Comparison of ENCODE assay signal across 8 cellular contexts in the genomic region with DNA sequence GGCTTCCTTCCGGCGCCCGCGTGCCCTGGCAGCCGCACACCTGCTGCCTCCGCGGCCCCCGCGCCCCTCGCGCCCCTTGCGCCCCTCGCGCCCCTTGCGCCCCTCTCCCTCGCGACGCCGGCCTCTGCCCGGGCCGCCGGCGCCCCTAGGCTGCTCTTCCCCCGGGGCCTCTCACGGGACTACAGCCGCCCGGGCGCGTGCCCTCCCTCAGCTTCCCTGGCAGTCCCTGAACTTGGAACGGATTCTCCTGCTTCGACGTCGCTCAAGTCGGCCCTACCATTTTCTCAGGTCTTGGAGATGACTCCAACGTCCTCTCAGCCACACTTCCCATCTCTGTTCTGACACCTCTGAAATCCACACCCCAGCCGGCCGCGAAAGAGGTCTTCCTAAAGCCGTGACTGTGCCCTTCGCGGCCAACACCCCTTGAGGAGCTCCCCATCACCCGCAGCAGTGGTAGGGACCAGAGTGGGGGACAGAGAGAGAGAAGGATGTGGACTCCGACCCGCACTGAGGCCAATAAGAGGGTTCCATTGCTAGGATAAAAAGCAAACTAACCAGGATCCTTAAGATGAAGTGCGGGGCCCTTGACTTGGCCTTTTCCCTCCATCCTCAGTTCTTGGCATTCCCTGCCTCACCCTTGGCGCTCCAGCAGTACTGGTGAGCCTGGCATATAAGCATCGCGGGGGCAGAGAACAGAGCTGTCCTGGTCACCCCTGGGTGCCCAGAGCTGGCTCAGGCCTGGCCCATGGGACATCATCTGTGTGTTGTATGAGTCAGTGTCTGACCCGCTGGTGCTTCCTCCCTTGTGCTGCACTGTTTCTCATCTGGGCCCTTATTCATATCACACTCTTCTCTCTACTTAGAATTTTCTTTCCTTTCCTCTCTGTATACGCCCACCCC. TPM values are rescaled to one million over a fixed set of nuclear protein-coding genes. Genes with fewer than 3 reads are reported as not detected.
A peak's percentile ranks its signal among the peaks of the same experiment; 100 is the strongest.
DNase-seq lines count a peak whose midpoint lies in the region; ATAC-seq and TF ChIP-seq lines count a peak whose summit lies in the region.

No MANE protein-coding gene starts in this region.

- H3K9me3 Mint-ChIP-seq in H9 = no peaks in the 10 kb centered on the region; a peak in 1 of 5 replicates
- H3K9me3 Mint-ChIP-seq in activated T-cell treated with anti-CD3 and anti-CD28 coated beads, Interleukin-2, amount 50 U/mL, for 72 hours = no peaks in the 10 kb centered on the region

- H3K4ac ChIP-seq in H9 (ENCODE audit: low read depth, low read length) = no peak overlapping the region

- H3K36me3 ChIP-seq in stomach smooth muscle (ENCODE audit: control insufficient read depth in 2 of 2, insufficient read depth in 2 of 2, low read length in 2 of 2) = no peaks in the 10 kb centered on the region

- peaks cover 11% of the 10 kb centered on the region for H3K23me2 ChIP-seq in H9 (ENCODE audit: insufficient read length, low read depth, low read length, poor library complexity, severe bottlenecking)

- no peak overlapping the region for H2BK12ac ChIP-seq in H9 (ENCODE audit: insufficient read length, low read depth, low read length)

- H2BK120ac ChIP-seq in H9 (ENCODE audit: low read depth, low read length, poor library complexity, severe bottlenecking) = no peak overlapping the region

- no peaks in the 10 kb centered on the region for H4K20me1 ChIP-seq in H9 (ENCODE audit: control insufficient read depth, insufficient read depth, insufficient read length)

- no peak overlapping the region for H2AFZ ChIP-seq in H9 (ENCODE audit: low read length)

- no peak overlapping the region for H3K27ac ChIP-seq in H9 (ENCODE audit: insufficient read length, low read depth, low read length)
- H3K27ac ChIP-seq in stomach smooth muscle (ENCODE audit: low read length) = no peak overlapping the region

- peak overlapping the region; percentile 31 for H3K4me2 ChIP-seq in H9 (ENCODE audit: insufficient read depth, insufficient read length, low read length)

- H2AK5ac ChIP-seq in H9 (ENCODE audit: insufficient read length, low read length) = no peak overlapping the region

- peak overlapping the region; percentile 65 to 78 for H3K4me3 ChIP-seq in stomach smooth muscle (ENCODE audit: low read length in 2 of 2)

- peak overlapping the region in 1 of 3 experiments; percentile 63; a peak in 1 of 7 replicates for H3K27ac Mint-ChIP-seq in H9
- peak overlapping the region; percentile 66 for H3K27ac Mint-ChIP-seq in activated T-cell treated with anti-CD3 and anti-CD28 coated beads, Interleukin-2, amount 50 U/mL, for 72 hours

- H3K4me1 ChIP-seq in H9 (ENCODE audit: insufficient read depth, low read length) (no peaks in the 10 kb centered on the region), stomach smooth muscle (ENCODE audit: control insufficient read depth, insufficient read depth, low read length) (peaks cover 19% of the 10 kb centered on the region)

- peaks cover 0 to 2% (median 0%) of the 10 kb centered on the region in 3 experiments; a peak in 2 of 7 replicates for H3K36me3 Mint-ChIP-seq in H9 (ENCODE audit: insufficient read depth in 1 of 3, low read depth in 3 of 3)
- no peaks in the 10 kb centered on the region for H3K36me3 Mint-ChIP-seq in activated T-cell treated with anti-CD3 and anti-CD28 coated beads, Interleukin-2, amount 50 U/mL, for 72 hours (ENCODE audit: insufficient read depth in 2 of 2)

- peak overlapping the region; percentile 69 to 86 for H3K4me3 Mint-ChIP-seq in H9
- H3K4me3 Mint-ChIP-seq in activated T-cell treated with anti-CD3 and anti-CD28 coated beads, Interleukin-2, amount 50 U/mL, for 72 hours = peak overlapping the region; percentile 79 to 89

- no peak overlapping the region for H3K14ac ChIP-seq in H9 (ENCODE audit: insufficient read depth, low read length)

- WGBS in H9 (ENCODE audit: extremely low coverage, insufficient read length, low lambda C conversion rate) = no CpG with 5 or more reads among the region's 50 CpGs

- peaks cover 37% of the 10 kb centered on the region for H3K27me3 Mint-ChIP-seq in H9 (ENCODE audit: low read depth)
- H3K27me3 Mint-ChIP-seq in activated T-cell treated with anti-CD3 and anti-CD28 coated beads, Interleukin-2, amount 50 U/mL, for 72 hours (ENCODE audit: low read depth) = peaks cover 22% of the 10 kb centered on the region

- H3K9ac ChIP-seq in H9 (ENCODE audit: extremely low read depth, insufficient read length, low read length) (no peak overlapping the region), stomach smooth muscle (ENCODE audit: low read length in 2 of 2) (peak overlapping the region in 1 of 2 donors; percentile 42)

- H3K4me1 Mint-ChIP-seq in H9 = peaks cover 14 to 17% of the 10 kb centered on the region in 2 experiments
- H3K4me1 Mint-ChIP-seq in activated T-cell treated with anti-CD3 and anti-CD28 coated beads, Interleukin-2, amount 50 U/mL, for 72 hours (ENCODE audit: low read depth) = peaks cover 39% of the 10 kb centered on the region

- no peak overlapping the region for H4K91ac ChIP-seq in H9 (ENCODE audit: insufficient read length, low read depth, low read length)

- no peak overlapping the region for H4K8ac ChIP-seq in H9 (replicated peaks; ENCODE audit: insufficient read length, low read depth, low read length)

- DNase-seq in Ammon's horn (ENCODE audit: low spot score) (peak; percentile 23), H9 (no peak), islet precursor cell (peak; percentile 49), NCI-H1105 (lab: John Stamatoyannopoulos, UW) (no peak)
- peak in 1 of 2 donors; percentile 15 for DNase-seq in activated T-cell treated with anti-CD3 and anti-CD28 coated beads, Interleukin-2, amount 50 U/mL, for 72 hours

- no peak for TF ChIP-seq CTCF in H9 (conservative IDR thresholded peaks at IDR 0.05)

- no peaks in the 10 kb centered on the region for H3K9me3 ChIP-seq in H9 (ENCODE audit: control insufficient read depth, low read depth, low read length)
- no peaks in the 10 kb centered on the region for H3K9me3 ChIP-seq in stomach smooth muscle (ENCODE audit: control insufficient read depth in 2 of 2, low read length in 2 of 2)

- no peak overlapping the region for H4K5ac ChIP-seq in H9 (ENCODE audit: insufficient read length, low read depth, low read length)

- ATAC-seq in activated T-cell treated with anti-CD3 and anti-CD28 coated beads, Interleukin-2, amount 50 U/mL, for 72 hours (replicated peaks in 1 of 2) = no peak
- ATAC-seq in GM21423 (IDR thresholded peaks at IDR 0.05; ENCODE audit: unreplicated experiment) (no peak), GM19463 (IDR thresholded peaks at IDR 0.05; ENCODE audit: unreplicated experiment) (no peak)

- no peak overlapping the region for H3K18ac ChIP-seq in H9 (ENCODE audit: insufficient read length, low read depth, low read length)

- H3T11ph ChIP-seq in H9 (ENCODE audit: low read length) = no peak overlapping the region

- H2BK15ac ChIP-seq in H9 (ENCODE audit: low read depth, low read length) = no peak overlapping the region

- no peaks in the 10 kb centered on the region; the same call in 1 of the 2 replicates for H3K27me3 ChIP-seq in H9 (ENCODE audit: insufficient read depth, low read length)
- H3K27me3 ChIP-seq in stomach smooth muscle (ENCODE audit: control insufficient read depth in 1 of 2, insufficient read depth in 2 of 2, low read length in 2 of 2) = no peaks in the 10 kb centered on the region

- no peak overlapping the region for H3K56ac ChIP-seq in H9 (ENCODE audit: insufficient read length, low read depth, low read length)

- no peak overlapping the region for H2BK5ac ChIP-seq in H9 (ENCODE audit: insufficient read length, low read length)

- no peaks in the 10 kb centered on the region for H3K79me2 ChIP-seq in H9 (ENCODE audit: insufficient read depth, low read length)

- H3K79me1 ChIP-seq in H9 (ENCODE audit: insufficient read depth, low read depth, low read length, poor library complexity, severe bottlenecking) = no peaks in the 10 kb centered on the region

- no peak overlapping the region for H2BK20ac ChIP-seq in H9 (ENCODE audit: low read depth, low read length, poor library complexity, severe bottlenecking)

- no peak overlapping the region for H3K23ac ChIP-seq in H9 (ENCODE audit: insufficient read length, low read depth, low read length)

RNA-seq across cellular contexts. Expression of gene GARNL3, which starts 38.6 kb away (rescaled TPM):
- total RNA-seq in H9 (2021) = 8.7 and 8.8 TPM in 2 replicates
- total RNA-seq in activated T-cell treated with anti-CD3 and anti-CD28 coated beads, Interleukin-2, amount 50 U/mL, for 72 hours = 1 to 10 TPM; 2.2 to 4.7 TPM

Comparison
In these comparisons a context has a peak if more than half of its experiments do, and no peak if none do; other contexts are left out.
1. DNase-seq: peak in Ammon's horn (single experiment) and islet precursor cell (single experiment); none in H9 (single experiment) and NCI-H1105 (single experiment).